In the genomic region with DNA sequence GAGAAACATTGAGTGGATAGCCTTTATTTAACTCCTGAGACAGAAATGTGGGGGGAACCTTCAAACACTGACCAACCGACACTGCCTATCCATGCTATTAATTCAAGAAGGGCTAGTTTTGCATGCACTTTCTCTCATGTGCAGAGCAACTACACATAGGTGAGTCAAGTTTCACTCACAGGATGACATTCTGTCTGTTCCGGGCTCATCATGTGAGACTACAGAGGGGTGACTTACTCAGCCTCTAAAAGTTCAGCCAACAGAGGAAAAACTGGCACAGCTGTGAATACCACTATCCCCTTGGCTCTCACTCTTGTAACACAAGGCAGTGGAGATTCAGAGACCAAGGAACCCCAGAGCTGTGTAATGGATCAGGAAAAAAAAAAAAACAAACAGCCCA, we compare ENCODE assay signal across 13 cellular contexts. TPM values are rescaled to one million over a fixed set of nuclear protein-coding genes. Genes with fewer than 3 reads are reported as not detected.
DNase-seq lines count a peak whose midpoint lies in the region; ATAC-seq, FAIRE-seq and TF ChIP-seq lines count a peak whose summit lies in the region.
"Had no signal": no experiment of that assay in that cellular context is flagged by ENCODE, and none has a peak within 500 bp of the region (broad histone marks: within the 10 kb centered on the region; RNA-seq: fewer than 3 reads in every experiment).

No MANE protein-coding gene starts in this region.

- no peak for TF ChIP-seq EP300 in HepG2 (IDR thresholded peaks at IDR 0.05; ENCODE audit: low read depth in 2 of 2, low read length in 2 of 2)
- TF ChIP-seq EP300 in HepG2 (CRISPR knock-in tag; IDR thresholded peaks at IDR 0.05; ENCODE audit: borderline replicate concordance), result no peak

- peaks cover 32% of the 10 kb centered on the region for H3K4me1 Mint-ChIP-seq in endodermal cell

- H3K4me3 Mint-ChIP-seq in endodermal cell, result no peak overlapping the region
- H3K4me3 Mint-ChIP-seq: CD4-positive, CD25-positive, alpha-beta regulatory T cell had no signal

- H3K9me3 ChIP-seq in endodermal cell (ENCODE audit: control insufficient read depth, low read length), result no peaks in the 10 kb centered on the region
- H3K9me3 ChIP-seq in HepG2 (ENCODE audit: low read length), result no peaks in the 10 kb centered on the region

- H3K27ac ChIP-seq in endodermal cell (ENCODE audit: low read depth, low read length) (no peak overlapping the region), HepG2 (ENCODE audit: extremely low read length, insufficient read depth, low read length) (no peak overlapping the region)
- H3K27ac ChIP-seq: hepatocyte had no signal

- H3K4me3 ChIP-seq in AG04449 (ENCODE audit: low read depth, low read length) (no peak overlapping the region), endodermal cell (ENCODE audit: low read length) (no peak overlapping the region), HepG2 (replicated peaks in 1 of 3; ENCODE audit: insufficient read depth in 1 of 3, low read depth in 2 of 3, low read length in 3 of 3) (no peak overlapping the region)
- H3K4me3 ChIP-seq: hepatocyte had no signal

- no TSS peak for BruUV-seq in HepG2 (replicated peaks; lab: Mats Ljungman, UMichigan)

- no peak overlapping the region for H3K27ac Mint-ChIP-seq in endodermal cell
- H3K27ac Mint-ChIP-seq: CD4-positive, CD25-positive, alpha-beta regulatory T cell had no signal

- H3K4me2 ChIP-seq in HepG2 (ENCODE audit: low read depth, low read length), result no peak overlapping the region
- H3K4me2 ChIP-seq: hepatocyte had no signal

- ATAC-seq in GM21447 (IDR thresholded peaks at IDR 0.05; ENCODE audit: unreplicated experiment) (peak; percentile 60), esophagus mucosa (peak; percentile 32), HepG2 (no peak)

- no peaks in the 10 kb centered on the region for H3K79me2 ChIP-seq in HepG2 (ENCODE audit: insufficient read depth, low read length)
- H3K79me2 ChIP-seq: hepatocyte had no signal

- no peaks in the 10 kb centered on the region for H4K20me1 ChIP-seq in HepG2 (ENCODE audit: insufficient read depth, low read length)

- 94 to 100% methylated on average over 2 of the region's 2 CpGs for WGBS in endodermal cell (ENCODE audit: insufficient coverage in 1 of 2, insufficient read length in 1 of 2), 2 experiments
- WGBS in HepG2 (ENCODE audit: low lambda C conversion rate), result 44% methylated on average over 2 of the region's 2 CpGs

- in situ Hi-C loops in HepG2 (cut with HindIII; ENCODE audit: extremely low pct_ligation_motif_present, low pct_unique_long_range_greater_than_20kb), result no loop called here

- no peaks in the 10 kb centered on the region for H3K4me1 ChIP-seq in endodermal cell (ENCODE audit: control insufficient read depth, insufficient read depth, low read length)
- 0 out of 2 replicates have a peak, but pooled peaks cover 11% of the 10 kb centered on the region for H3K4me1 ChIP-seq in HepG2 (ENCODE audit: insufficient read depth, low read length)

- H3K36me3 ChIP-seq in endodermal cell (ENCODE audit: control insufficient read depth, insufficient read depth, low read length), result no peaks in the 10 kb centered on the region
- no peaks in the 10 kb centered on the region for H3K36me3 ChIP-seq in HepG2 (replicated peaks in 1 of 2; ENCODE audit: control insufficient read depth in 1 of 2, insufficient read depth in 2 of 2, low read length in 2 of 2)

- TF ChIP-seq CTCF in AG04449 (IDR thresholded peaks at IDR 0.05; ENCODE audit: insufficient read depth, low read length, missing control alignments), result no peak
- no peak for TF ChIP-seq CTCF in endodermal cell (conservative IDR thresholded peaks at IDR 0.05)
- TF ChIP-seq CTCF in HepG2 (CRISPR knock-in tag; IDR thresholded peaks at IDR 0.05), result no peak

- peak; percentile 12 for DNase-seq in AG04449 (ENCODE audit: low read depth, low spot score)
- DNase-seq in HT1080 (ENCODE audit: low read depth), result peak; percentile 91
- DNase-seq in endodermal cell, result no peak
- DNase-seq in epidermal melanocyte (ENCODE audit: insufficient read length, low spot score), result no peak
- no peak for DNase-seq in HepG2 (ENCODE audit: low spot score)
- no peak for DNase-seq in stimulated activated CD4-positive, alpha-beta T cell treated with anti-CD3 and anti-CD28 coated beads, Interleukin-15, amount 100 ng/mL, for 24 hours
- DNase-seq: activated effector memory CD4-positive, alpha-beta T cell treated with Interleukin-2 at 50 U/mL for 16 hours; CD4-positive, CD25-positive, alpha-beta regulatory T cell had no signal

- H3K9me3 Mint-ChIP-seq in endodermal cell, result no peaks in the 10 kb centered on the region

- no peak for TF ChIP-seq RAD21 in HepG2 (CRISPR knock-in tag; IDR thresholded peaks at IDR 0.05)

- no peaks in the 10 kb centered on the region for H3K27me3 ChIP-seq in endodermal cell (ENCODE audit: control insufficient read depth, insufficient read depth, low read length, poor library complexity, severe bottlenecking)
- H3K27me3 ChIP-seq in HepG2 (ENCODE audit: control insufficient read depth in 1 of 2, insufficient read depth in 2 of 2, low read length in 2 of 2), result peaks cover 0 to 13% of the 10 kb centered on the region in 2 experiments; a peak in 1 of 5 replicates
- H3K27me3 ChIP-seq: hepatocyte had no signal

- FAIRE-seq in HepG2 (lab: Jason Lieb, UNC), result no peak

- no peak overlapping the region for H3K9ac ChIP-seq in endodermal cell (ENCODE audit: extremely low read depth, low read length, poor library complexity, severe bottlenecking)
- H3K9ac ChIP-seq in HepG2 (ENCODE audit: insufficient read depth, low read depth, low read length), result no peak overlapping the region

- intact Hi-C loops in HepG2 (cut with micrococcal nuclease; ENCODE audit: unreplicated experiment), result no loop called here

- no peak overlapping the region for H2AFZ ChIP-seq in HepG2 (ENCODE audit: low read length)
- H2AFZ ChIP-seq: hepatocyte had no signal

- no peak for TF ChIP-seq POLR2A in HepG2 (IDR thresholded peaks at IDR 0.05; ENCODE audit: insufficient read depth in 1 of 2, low read depth in 2 of 2, low read length in 2 of 2)

- CTCF ChIA-PET in AG04449 (lab: Yijun Ruan, JAX) (interaction anchor here (0.9 kb wide), 1 partner anchor 30 kb away, joined by 3 read pairs; no protein-coding TSS in a partner anchor), HepG2 (lab: Yijun Ruan, JAX; ENCODE audit: low intra/inter-chr PET ratio, low total read pairs) (no interaction called here)

- no peaks in the 10 kb centered on the region for H3K36me3 Mint-ChIP-seq in endodermal cell (ENCODE audit: low read depth)
- H3K36me3 Mint-ChIP-seq: CD4-positive, CD25-positive, alpha-beta regulatory T cell had no signal

- POLR2A ChIA-PET in AG04449 (lab: Yijun Ruan, JAX) (no interaction called here), HepG2 (lab: Yijun Ruan, JAX) (no interaction called here)

- no peaks in the 10 kb centered on the region for H3K27me3 Mint-ChIP-seq in endodermal cell (ENCODE audit: insufficient read depth)

RNA-seq across cellular contexts. Expression of gene BEST3, which starts 13.3 kb away (rescaled TPM):
- 1.6 and 2.9 TPM in 2 replicates for total RNA-seq in HT1080 (2014; rRNA removed; shearing (Covaris generic))
- polyA plus RNA-seq in HT1080 (2015; cell fraction: cytosol; rRNA removed), result 1.9 and 5.5 TPM in 2 replicates
- 1.3 and 4.9 TPM in 2 replicates for polyA plus RNA-seq in HT1080 (2015; cell fraction: nucleus; rRNA removed)
- not detected for total RNA-seq in esophagus mucosa
- total RNA-seq in endodermal cell, result not detected
- not detected for polyA plus RNA-seq in endodermal cell (2013, experiment 1 of 2)
- polyA plus RNA-seq in endodermal cell (2013, experiment 2 of 2), result not detected
- total RNA-seq in HepG2 (2016; rRNA removed; fragmentation: Illumina TruSeq; extraction: Trizol), result not detected in 2 replicates
- not detected in 2 replicates for total RNA-seq in HepG2 (2016; cell fraction: cytosol; rRNA removed; fragmentation: Illumina TruSeq; extraction: Trizol; ENCODE audit: low read depth)
- not detected in 2 replicates for total RNA-seq in HepG2 (2016; cell fraction: insoluble cytoplasmic fraction; rRNA removed; fragmentation: Illumina TruSeq; extraction: Trizol)
- total RNA-seq in HepG2 (2016; cell fraction: membrane; rRNA removed; fragmentation: Illumina TruSeq; extraction: Trizol), result not detected in 2 replicates
- total RNA-seq in HepG2 (2016; cell fraction: nucleus; rRNA removed; fragmentation: Illumina TruSeq; extraction: Trizol), result not detected in 2 replicates
- polyA plus RNA-seq in HepG2 (2011; rRNA removed), result not detected in 2 replicates
- not detected in 2 replicates for polyA plus RNA-seq in HepG2 (2011; cell fraction: cytosol; rRNA removed)
- not detected in 2 replicates for polyA plus RNA-seq in HepG2 (2011; cell fraction: nucleus; rRNA removed)
- not detected in 2 replicates for polyA plus RNA-seq in HepG2 (2012)
- not detected in 2 replicates for polyA plus RNA-seq in HepG2 (2016; cell fraction: cytosol; fragmentation: Illumina TruSeq; extraction: Trizol; ENCODE audit: low read depth)
- not detected in 2 replicates for polyA plus RNA-seq in HepG2 (2016; cell fraction: insoluble cytoplasmic fraction; fragmentation: Illumina TruSeq; extraction: Trizol; ENCODE audit: low read depth)
- not detected in 2 replicates for polyA plus RNA-seq in HepG2 (2016; cell fraction: membrane; fragmentation: Illumina TruSeq; extraction: Trizol; ENCODE audit: low read depth)
- not detected in 2 replicates for polyA plus RNA-seq in HepG2 (2016; cell fraction: nucleus; fragmentation: Illumina TruSeq; extraction: Trizol; ENCODE audit: insufficient read depth, low read depth)
- 0.94 TPM in 1 of 2 replicates, not detected in the other for polyA minus RNA-seq in HepG2 (2011; rRNA and poly(A)+ RNA removed; ENCODE audit: low replicate concordance)
- not detected in 2 replicates for polyA minus RNA-seq in HepG2 (2011; cell fraction: cytosol; rRNA and poly(A)+ RNA removed)
- 0.75 TPM in 1 of 2 replicates, not detected in the other for polyA minus RNA-seq in HepG2 (2011; cell fraction: nucleus; rRNA and poly(A)+ RNA removed)
- total RNA-seq: CD4-positive, CD25-positive, alpha-beta regulatory T cell; omental fat pad; T-helper 2 cell treated with Interferon-gamma antibody and Interleukin-4, amounts not matched to agents 100 ng/mL and 5 ng/mL, for 36 hours had no signal
- polyA plus RNA-seq: CD4-positive, CD25-positive, alpha-beta regulatory T cell had no signal

RNA-seq across cellular contexts. Expression of gene RAB3IP, which starts 52.9 kb away (rescaled TPM):
- 20.0 and 23.7 TPM in 2 replicates for total RNA-seq in HT1080 (2014; rRNA removed; shearing (Covaris generic))
- polyA plus RNA-seq in HT1080 (2015; cell fraction: cytosol; rRNA removed), result 18.5 and 22.0 TPM in 2 replicates
- 14.1 and 17.4 TPM in 2 replicates for polyA plus RNA-seq in HT1080 (2015; cell fraction: nucleus; rRNA removed)
- total RNA-seq in esophagus mucosa, result 16.5 TPM
- total RNA-seq in endodermal cell, result 10 to 100 TPM; 48.3 to 52.8 TPM
- polyA plus RNA-seq in endodermal cell (2013, experiment 1 of 2), result 21.3 TPM
- 22.3 TPM for polyA plus RNA-seq in endodermal cell (2013, experiment 2 of 2)
- 41.1 and 51.1 TPM in 2 replicates for total RNA-seq in HepG2 (2016; rRNA removed; fragmentation: Illumina TruSeq; extraction: Trizol)
- 67.4 and 73.6 TPM in 2 replicates for total RNA-seq in HepG2 (2016; cell fraction: cytosol; rRNA removed; fragmentation: Illumina TruSeq; extraction: Trizol; ENCODE audit: low read depth)
- 39.3 and 52.8 TPM in 2 replicates for total RNA-seq in HepG2 (2016; cell fraction: insoluble cytoplasmic fraction; rRNA removed; fragmentation: Illumina TruSeq; extraction: Trizol)
- 56.8 and 57.2 TPM in 2 replicates for total RNA-seq in HepG2 (2016; cell fraction: membrane; rRNA removed; fragmentation: Illumina TruSeq; extraction: Trizol)
- total RNA-seq in HepG2 (2016; cell fraction: nucleus; rRNA removed; fragmentation: Illumina TruSeq; extraction: Trizol), result 43.3 and 51.3 TPM in 2 replicates
- polyA plus RNA-seq in HepG2 (2011; rRNA removed), result 24.9 and 33.6 TPM in 2 replicates
- polyA plus RNA-seq in HepG2 (2011; cell fraction: cytosol; rRNA removed), result 8.7 and 11.4 TPM in 2 replicates
- polyA plus RNA-seq in HepG2 (2011; cell fraction: nucleus; rRNA removed), result 9.4 and 10.6 TPM in 2 replicates
- 16.7 and 17.5 TPM in 2 replicates for polyA plus RNA-seq in HepG2 (2012)
- 27.3 and 39.0 TPM in 2 replicates for polyA plus RNA-seq in HepG2 (2016; cell fraction: cytosol; fragmentation: Illumina TruSeq; extraction: Trizol; ENCODE audit: low read depth)
- polyA plus RNA-seq in HepG2 (2016; cell fraction: insoluble cytoplasmic fraction; fragmentation: Illumina TruSeq; extraction: Trizol; ENCODE audit: low read depth), result 47.4 and 60.4 TPM in 2 replicates
- polyA plus RNA-seq in HepG2 (2016; cell fraction: membrane; fragmentation: Illumina TruSeq; extraction: Trizol; ENCODE audit: low read depth), result 43.6 and 45.5 TPM in 2 replicates
- 41.0 and 43.7 TPM in 2 replicates for polyA plus RNA-seq in HepG2 (2016; cell fraction: nucleus; fragmentation: Illumina TruSeq; extraction: Trizol; ENCODE audit: insufficient read depth, low read depth)
- polyA minus RNA-seq in HepG2 (2011; rRNA and poly(A)+ RNA removed; ENCODE audit: low replicate concordance), result 23.4 and 53.0 TPM in 2 replicates
- 7.6 and 15.3 TPM in 2 replicates for polyA minus RNA-seq in HepG2 (2011; cell fraction: cytosol; rRNA and poly(A)+ RNA removed)
- 36.6 and 52.2 TPM in 2 replicates for polyA minus RNA-seq in HepG2 (2011; cell fraction: nucleus; rRNA and poly(A)+ RNA removed)

Comparison
In these comparisons a context has a peak if more than half of its experiments do, and no peak if none do; other contexts are left out.
1. DNase-seq: peak in AG04449 (single experiment) and HT1080 (single experiment); none in endodermal cell (single experiment), epidermal melanocyte (single experiment), HepG2 (single experiment) and stimulated activated CD4-positive, alpha-beta T cell treated with anti-CD3 and anti-CD28 coated beads, Interleukin-15, amount 100 ng/mL, for 24 hours (single experiment).